Comparison of ENCODE assay signal across 13 cellular contexts in genomic region chr5:151153766-151154272, GRCh38. TPM values are rescaled to one million over a fixed set of nuclear protein-coding genes. Genes with fewer than 3 reads are reported as not detected.
A peak's percentile ranks its signal among the peaks of the same experiment; 100 is the strongest.
DNase-seq lines count a peak whose midpoint lies in the region; ATAC-seq, FAIRE-seq and TF ChIP-seq lines count a peak whose summit lies in the region.
"Had no signal": no experiment of that assay in that cellular context is flagged by ENCODE, and none has a peak within 500 bp of the region (broad histone marks: within the 10 kb centered on the region; RNA-seq: fewer than 3 reads in every experiment).

No MANE protein-coding gene starts in this region.

- H3K9me3 Mint-ChIP-seq in T-cell (no peaks in the 10 kb centered on the region), brain (no peaks in the 10 kb centered on the region)

- H3K36me3 Mint-ChIP-seq in T-cell (peaks cover 18% of the 10 kb centered on the region), brain (peaks cover 4% of the 10 kb centered on the region)

- intact Hi-C loops in lower leg skin (cut with DNase I; ENCODE audit: low total_unique reads), result no loop called here

- CTCF ChIA-PET in T-cell (lab: Charles Lee), result interaction anchor here (0.6 to 1.9 kb wide), 4 partner anchors 11 to 608 kb away, joined by 4 to 9 read pairs (median 6); no protein-coding TSS in a partner anchor

- H3K4me1 Mint-ChIP-seq in T-cell, result peaks cover 87 to 88% (median 88%) of the 10 kb centered on the region in 3 donors
- H3K4me1 Mint-ChIP-seq in brain, result peaks cover 89% of the 10 kb centered on the region

- WGBS in lower leg skin, 2 donors, result 79 to 90% methylated on average over 3 of the region's 3 CpGs

- FAIRE-seq in frontal cortex (lab: Jason Lieb, UNC), result no peak

- TF ChIP-seq POLR2A in lower leg skin (IDR thresholded peaks at IDR 0.05), result no peak

- peak overlapping the region; percentile 8 to 96 (median 34) for H3K4me3 Mint-ChIP-seq in T-cell
- peak overlapping the region in 4 of 5 experiments; percentile 51 to 77 (median 64) for H3K4me3 Mint-ChIP-seq in brain

- ATAC-seq in T-cell (replicated peaks in 1 of 4), result no peak
- ATAC-seq: upper lobe of right lung had no signal

- DNase-seq in GM12864 (ENCODE audit: low read depth) (no peak), T-cell (peak in 1 of 34 experiments; percentile 29), lower leg skin (ENCODE audit: low spot score in 2 of 2) (no peak), COLO829 (ENCODE audit: low spot score) (no peak), amniotic stem cell (lab: John Stamatoyannopoulos, UW) (no peak), frontal cortex (ENCODE audit: low spot score in 2 of 2) (no peak)
- DNase-seq in stimulated activated CD4-positive, alpha-beta T cell treated with anti-CD3 and anti-CD28 coated beads, Interleukin-2, amount 100 ng/mL, for 4 hours (ENCODE audit: low read depth), result peak; percentile 47
- DNase-seq: IMR-90, NCI-H226, SHP77 treated with DMSO at 0.1 percent for 48 hours, upper lobe of right lung had no signal

- peak overlapping the region; percentile 96 to 98 for H3K27ac Mint-ChIP-seq in T-cell
- H3K27ac Mint-ChIP-seq in brain, result peak overlapping the region; percentile 12 to 98 (median 64)

- H3K4me3 ChIP-seq in GM12864 (ENCODE audit: low read depth, low read length) (peak overlapping the region; percentile 21; the same call in 1 of the 2 replicates), lower leg skin (ENCODE audit: low read depth, poor library complexity, severe bottlenecking) (no peak overlapping the region)
- H3K4me3 ChIP-seq: skin epidermis, upper lobe of right lung had no signal

- POLR2A ChIA-PET in T-cell (lab: Charles Lee), result interaction anchor here (0.6 kb wide), 2 partner anchors 18 to 367 kb away, joined by 4 read pairs; no protein-coding TSS in a partner anchor

- no peaks in the 10 kb centered on the region for H3K27me3 Mint-ChIP-seq in T-cell
- no peaks in the 10 kb centered on the region for H3K27me3 Mint-ChIP-seq in brain

- TF ChIP-seq CTCF in GM12864 (IDR thresholded peaks at IDR 0.05; ENCODE audit: low read depth, low read length, missing control alignments), result no peak
- TF ChIP-seq CTCF in brain (conservative IDR thresholded peaks at IDR 0.05), result no peak
- TF ChIP-seq CTCF in lower leg skin (IDR thresholded peaks at IDR 0.05), result no peak

RNA-seq across cellular contexts. Expression of gene ANXA6, which starts 3.8 kb away (rescaled TPM):
- total RNA-seq in T-cell (100 to 1,000 TPM; 266 to 395 (median 345) TPM), lower leg skin (10 to 100 TPM; 34.2 to 68.4 (median 43.3) TPM), frontal cortex (48.9 TPM)
- polyA plus RNA-seq in brain (ENCODE audit: insufficient read depth, low read depth, low replicate concordance), result 261 TPM
